7 cellular contexts compared by ENCODE assay signal in the genomic region with DNA sequence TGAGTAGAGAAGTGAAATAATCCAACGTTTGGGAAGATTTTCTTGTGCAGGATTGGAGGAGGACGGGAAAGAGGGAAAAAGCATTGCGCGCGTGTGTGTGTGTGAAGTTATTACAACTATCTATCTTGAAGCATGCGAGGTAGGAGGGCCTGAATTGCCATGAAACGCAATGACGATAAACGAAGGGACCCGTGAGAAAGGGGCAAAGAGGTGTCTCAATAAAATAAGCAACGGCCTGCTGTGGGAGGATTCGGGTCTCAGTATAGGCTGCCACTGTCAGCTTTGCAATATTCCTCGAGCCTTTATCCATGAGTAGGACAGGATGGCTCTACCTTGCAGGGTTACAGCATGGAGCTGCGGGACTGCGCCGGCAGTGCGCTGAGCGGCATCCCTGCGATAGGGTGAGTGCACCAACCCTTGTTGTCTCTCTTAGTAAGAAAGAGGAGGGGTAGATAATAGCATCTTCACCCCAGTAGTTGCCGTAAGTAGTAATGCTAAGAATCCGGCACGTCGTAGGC. TPM values are rescaled to one million over a fixed set of nuclear protein-coding genes. Genes with fewer than 3 reads are reported as not detected.
DNase-seq lines count a peak whose midpoint lies in the region; ATAC-seq and TF ChIP-seq lines count a peak whose summit lies in the region.

No MANE protein-coding gene starts in this region.

- peak overlapping the region; percentile 72 to 98 (median 88) for H3K4me3 ChIP-seq in Peyer's patch
- peak overlapping the region; percentile 51 to 73 for H3K4me3 ChIP-seq in esophagus (ENCODE audit: low read depth in 1 of 2, low read length in 2 of 2)

- H3K36me3 ChIP-seq in Peyer's patch (no peaks in the 10 kb centered on the region), esophagus (ENCODE audit: control insufficient read depth in 2 of 2, insufficient read depth in 2 of 2, low read length in 1 of 2) (no peaks in the 10 kb centered on the region)

- TF ChIP-seq POLR2A in Peyer's patch (IDR thresholded peaks at IDR 0.05) = no peak

- H3K27me3 ChIP-seq in Peyer's patch (no peaks in the 10 kb centered on the region), esophagus (ENCODE audit: control insufficient read depth in 1 of 2, insufficient read depth in 2 of 2, low read length in 2 of 2) (no peaks in the 10 kb centered on the region)

- H3K4me1 ChIP-seq in Peyer's patch (peaks cover 0 to 16% (median 3%) of the 10 kb centered on the region in 4 donors), esophagus (ENCODE audit: control insufficient read depth in 2 of 2, insufficient read depth in 2 of 2, low read length in 1 of 2) (peaks cover 0 to 4% of the 10 kb centered on the region in 2 donors)

- H3K9me3 ChIP-seq in Peyer's patch (no peaks in the 10 kb centered on the region), esophagus (ENCODE audit: control insufficient read depth in 2 of 2, insufficient read depth in 1 of 2, low read depth in 1 of 2, low read length in 1 of 2) (no peaks in the 10 kb centered on the region)

- 3 to 4% methylated on average over 23 of the region's 23 CpGs for WGBS in esophagus, 2 donors

- no peak for TF ChIP-seq CTCF in Peyer's patch (IDR thresholded peaks at IDR 0.05)
- TF ChIP-seq CTCF in omental fat pad (IDR thresholded peaks at IDR 0.05) = no peak

- DNase-seq in Peyer's patch (no peak), omental fat pad (ENCODE audit: low spot score) (no peak), retina (no peak), NCI-H2081 treated with DMSO at 0.1 percent for 48 hours (lab: John Stamatoyannopoulos, UW) (no peak)

- ATAC-seq in GM18907 (IDR thresholded peaks at IDR 0.05; ENCODE audit: unreplicated experiment) = peak; percentile 43
- peak; percentile 37 for ATAC-seq in HG02840 (IDR thresholded peaks at IDR 0.05; ENCODE audit: low FRiP score, unreplicated experiment)
- ATAC-seq in omental fat pad (ENCODE audit: low FRiP score) = peak; percentile 77

- peak overlapping the region in 3 of 4 donors; percentile 14 to 91 (median 26) for H3K27ac ChIP-seq in Peyer's patch
- H3K27ac ChIP-seq in esophagus (ENCODE audit: low read depth in 2 of 2, low read length in 1 of 2) = peak overlapping the region in 1 of 2 donors; percentile 27

RNA-seq across cellular contexts. Expression of a gene that starts 0.6 kb away (rescaled TPM):
- total RNA-seq in Peyer's patch = 10 to 100 TPM in 3 of 4 donors, 1 to 10 TPM in 1; 7.4 to 28.1 (median 19.5) TPM
- polyA plus RNA-seq in esophagus = 10 to 100 TPM in 1 of 2 donors, 1 to 10 TPM in 1; 8.5 to 10.8 TPM
- 10 to 100 TPM; 54.1 to 97.3 (median 88.8) TPM for total RNA-seq in omental fat pad

RNA-seq across cellular contexts. Expression of a gene that starts 51.1 kb away (rescaled TPM):
- total RNA-seq in Peyer's patch (100 to 1,000 TPM in 2 of 4 donors, 10 to 100 TPM in 2; 67.7 to 119 (median 91.3) TPM), omental fat pad (10 to 100 TPM; 77.6 to 99.4 (median 88.6) TPM)
- polyA plus RNA-seq in esophagus = 10 to 100 TPM; 36.0 to 39.0 TPM
